ENCODE assay signal across 23 cellular contexts in the genomic region with DNA sequence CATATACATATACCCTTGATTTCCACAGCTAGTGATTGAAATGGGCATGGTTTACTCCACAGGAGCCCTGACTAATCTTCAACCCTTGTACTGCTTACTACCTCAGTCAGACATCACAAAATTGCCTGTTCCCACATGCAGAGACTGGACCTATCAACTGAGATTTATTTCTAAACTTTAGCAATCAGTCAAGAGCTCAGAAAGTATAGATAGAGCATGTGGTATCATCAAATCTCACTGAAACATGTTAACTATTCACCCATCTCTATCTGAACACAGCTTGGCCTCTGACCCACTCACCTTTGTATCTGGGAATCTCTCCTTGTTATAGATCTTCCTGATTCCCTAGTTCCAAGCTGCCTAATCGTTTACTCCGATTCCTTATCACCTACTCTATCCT. TPM values are rescaled to one million over a fixed set of nuclear protein-coding genes. Genes with fewer than 3 reads are reported as not detected.
A peak's percentile ranks its signal among the peaks of the same experiment; 100 is the strongest.
DNase-seq lines count a peak whose midpoint lies in the region; ATAC-seq, FAIRE-seq and TF ChIP-seq lines count a peak whose summit lies in the region.
"Had no signal": no experiment of that assay in that cellular context is flagged by ENCODE, and none has a peak within 500 bp of the region (broad histone marks: within the 10 kb centered on the region; RNA-seq: fewer than 3 reads in every experiment).

No MANE protein-coding gene starts in this region.

- DNase-seq in choroid plexus epithelial cell (ENCODE audit: low read depth) (peak; percentile 43), small intestine (peak; percentile 37), spleen (no peak), NOMO-1 treated with DMSO at 0.1 percent for 48 hours (lab: John Stamatoyannopoulos, UW; ENCODE audit: unreplicated experiment) (no peak)
- DNase-seq: activated CD8-positive, alpha-beta T cell treated with anti-CD3 and anti-CD28 coated beads for 36 hours; activated T-cell treated with anti-CD3 and anti-CD28 coated beads for 4 hours; anterior cingulate cortex; dermis blood vessel endothelial cell; DND-41; heart right ventricle; immature natural killer cell; lower lobe of right lung; naive B cell; NCI-H1694; NCI-H748 treated with DMSO at 0.1 percent for 48 hours; SHP77; sigmoid colon had no signal

- ATAC-seq in GM21360 (IDR thresholded peaks at IDR 0.05; ENCODE audit: unreplicated experiment), result no peak
- ATAC-seq: activated CD8-positive, alpha-beta T cell treated with anti-CD3 and anti-CD28 coated beads for 36 hours; heart right ventricle; K562; lower lobe of right lung had no signal

- TF ChIP-seq RAD21 in liver (IDR thresholded peaks at IDR 0.05), result no peak

- intact Hi-C loops in spleen (cut with DNase I; ENCODE audit: low total_unique reads), result no loop called here

- no peak for FAIRE-seq in small intestine (lab: Jason Lieb, UNC)
- FAIRE-seq: GM12891, K562 had no signal

- no peak for TF ChIP-seq POLR2A in spleen (IDR thresholded peaks at IDR 0.05)

- H3K27ac ChIP-seq in HEK293 (ENCODE audit: extremely low read depth, low read depth, low read length), result no peak overlapping the region
- H3K27ac ChIP-seq in liver (ENCODE audit: low read depth in 1 of 2, low read length in 2 of 2), result no peak overlapping the region
- H3K27ac ChIP-seq in small intestine (ENCODE audit: low read depth in 1 of 2, low read length in 1 of 2), result no peak overlapping the region
- no peak overlapping the region for H3K27ac ChIP-seq in spleen
- H3K27ac ChIP-seq: heart right ventricle, lower lobe of right lung, parathyroid adenoma, sigmoid colon had no signal

- CTCF ChIA-PET in HEK293 (lab: Yijun Ruan, JAX), result no interaction called here

- no peak overlapping the region for H3K4me3 ChIP-seq in HEK293 (ENCODE audit: low read depth, low read length)
- no peak overlapping the region for H3K4me3 ChIP-seq in choroid plexus epithelial cell (ENCODE audit: low read depth, low read length)
- H3K4me3 ChIP-seq in liver (ENCODE audit: low read depth in 1 of 3, low read length in 3 of 3), result no peak overlapping the region
- H3K4me3 ChIP-seq in small intestine (ENCODE audit: low read depth in 1 of 2, low read length in 2 of 2), result no peak overlapping the region
- H3K4me3 ChIP-seq in spleen, result no peak overlapping the region
- H3K4me3 ChIP-seq: heart right ventricle, K562, lower lobe of right lung, sigmoid colon had no signal

- peaks cover 7% of the 10 kb centered on the region; the same call in 1 of the 2 replicates for H3K4me1 ChIP-seq in HEK293 (ENCODE audit: control insufficient read depth, insufficient read depth, low read length)
- H3K4me1 ChIP-seq in liver (ENCODE audit: control insufficient read depth in 4 of 4, insufficient read depth in 4 of 4, low read length in 3 of 4), result peaks cover 7 to 16% (median 7%) of the 10 kb centered on the region in 4 donors
- peaks cover 5% of the 10 kb centered on the region in 2 donors for H3K4me1 ChIP-seq in small intestine (ENCODE audit: control insufficient read depth in 2 of 2, insufficient read depth in 1 of 2, low read depth in 1 of 2, low read length in 1 of 2)
- peaks cover 14 to 100% (median 84%) of the 10 kb centered on the region in 6 donors for H3K4me1 ChIP-seq in spleen
- H3K4me1 ChIP-seq: parathyroid adenoma had no signal

- H3K27me3 ChIP-seq in liver (ENCODE audit: control insufficient read depth in 4 of 4, insufficient read depth in 4 of 4, low read length in 3 of 4) (no peaks in the 10 kb centered on the region), small intestine (ENCODE audit: control insufficient read depth in 2 of 2, insufficient read depth in 2 of 2, low read length in 2 of 2) (no peaks in the 10 kb centered on the region), spleen (replicated peaks in 1 of 7) (no peaks in the 10 kb centered on the region)
- H3K27me3 ChIP-seq: heart right ventricle, sigmoid colon had no signal

- TF ChIP-seq CTCF in HEK293 (tag by site-specific recombination; IDR thresholded peaks at IDR 0.05) (no peak), choroid plexus epithelial cell (conservative IDR thresholded peaks at IDR 0.05; ENCODE audit: low read depth, low read length) (no peak), liver (IDR thresholded peaks at IDR 0.05; ENCODE audit: low read depth, low read length, missing input control) (no peak), spleen (IDR thresholded peaks at IDR 0.05 in 8 of 11, conservative IDR thresholded peaks at IDR 0.05 in 3 of 11) (no peak)

- 24% methylated on average over 2 of the region's 2 CpGs for WGBS in liver
- WGBS in small intestine, 3 donors, result 11 to 47% (median 26%) methylated on average over 2 of the region's 2 CpGs
- WGBS in spleen, 5 donors, result 66 to 83% (median 79%) methylated on average over 2 of the region's 2 CpGs

- POLR2A ChIA-PET in HEK293 (lab: Yijun Ruan, JAX), result no interaction called here

- no peaks in the 10 kb centered on the region for H3K9me3 ChIP-seq in HEK293 (ENCODE audit: control insufficient read depth, insufficient read depth, low read depth, low read length)
- no peaks in the 10 kb centered on the region for H3K9me3 ChIP-seq in liver (ENCODE audit: control insufficient read depth in 4 of 4, low read length in 3 of 4)
- no peaks in the 10 kb centered on the region for H3K9me3 ChIP-seq in small intestine (ENCODE audit: control insufficient read depth, low read depth)
- no peaks in the 10 kb centered on the region for H3K9me3 ChIP-seq in spleen
- H3K9me3 ChIP-seq: heart right ventricle, lower lobe of right lung, sigmoid colon had no signal

- H3K9ac ChIP-seq in liver (ENCODE audit: low read depth in 1 of 2, low read length in 2 of 2), result no peak overlapping the region
- H3K9ac ChIP-seq: parathyroid adenoma had no signal

- H3K36me3 ChIP-seq in HEK293 (ENCODE audit: control insufficient read depth in 2 of 2, insufficient read depth in 1 of 2, low read length in 2 of 2) (no peaks in the 10 kb centered on the region), liver (ENCODE audit: control insufficient read depth in 4 of 4, insufficient read depth in 3 of 4, low read depth in 1 of 4, low read length in 3 of 4) (no peaks in the 10 kb centered on the region), small intestine (ENCODE audit: control insufficient read depth in 2 of 2, insufficient read depth in 2 of 2, low read length in 2 of 2) (no peaks in the 10 kb centered on the region), spleen (peaks cover 0 to 7% (median 0%) of the 10 kb centered on the region in 6 donors)
- H3K36me3 ChIP-seq: heart right ventricle, lower lobe of right lung, sigmoid colon had no signal

TF ChIP-seq in HEK293, 187 proteins besides CTCF, POLR2A, EP300 and RAD21 (continues in another document):
- TF ChIP-seq ZNF521 (tag by site-specific recombination; IDR thresholded peaks at IDR 0.05) (no peak), ZBTB17 (tag by site-specific recombination; IDR thresholded peaks at IDR 0.05) (peak; percentile 79), ZBTB7A (tag by site-specific recombination; IDR thresholded peaks at IDR 0.05; ENCODE audit: low read depth) (no peak), ZNF223 (tag by site-specific recombination; IDR thresholded peaks at IDR 0.05) (no peak), ZNF549 (tag by site-specific recombination; IDR thresholded peaks at IDR 0.05) (no peak), ZNF433 (tag by site-specific recombination; IDR thresholded peaks at IDR 0.05; ENCODE audit: low read depth) (no peak)

TF ChIP-seq in liver, 16 proteins besides CTCF, POLR2A, EP300 and RAD21:
- no peak for TF ChIP-seq FOXA1 (IDR thresholded peaks at IDR 0.05)
- peak; percentile 11 to 32 for TF ChIP-seq HNF4A (conservative IDR thresholded peaks at IDR 0.05)

RNA-seq across cellular contexts. Expression of a gene that starts 14.6 kb away (rescaled TPM):
- 10 to 100 TPM; 45.3 to 55.6 TPM for total RNA-seq in liver
- polyA plus RNA-seq in liver, result 10 to 100 TPM; 12.6 to 23.8 TPM
- 10 to 100 TPM in 1 of 3 donors, 1 to 10 TPM in 2; 5.1 to 31.7 (median 5.4) TPM for polyA plus RNA-seq in small intestine
- 100 to 1,000 TPM; 115 to 205 (median 161) TPM for total RNA-seq in spleen
- polyA plus RNA-seq in spleen, result 10 to 100 TPM in 2 of 3 donors, 1 to 10 TPM in 1; 7.6 to 12.1 (median 11.1) TPM

RNA-seq across cellular contexts. Expression of a gene that starts 36.2 kb away (rescaled TPM):
- 1 to 10 TPM; 5.3 to 7.0 TPM for total RNA-seq in liver
- 1 to 10 TPM; 1.5 to 5.0 TPM for polyA plus RNA-seq in liver
- 1 to 10 TPM; 1.6 to 3.8 (median 2.2) TPM for polyA plus RNA-seq in small intestine
- 10 to 100 TPM; 14.1 to 24.0 (median 20.1) TPM for total RNA-seq in spleen
- polyA plus RNA-seq in spleen, result 1 to 10 TPM; 2.3 to 4.4 (median 2.4) TPM

Comparison
In these comparisons a context has a peak if more than half of its experiments do, and no peak if none do; other contexts are left out.
1. DNase-seq: peak in choroid plexus epithelial cell (single experiment) and small intestine (single experiment); none in spleen (single experiment) and NOMO-1 treated with DMSO at 0.1 percent for 48 hours (single experiment).